In the genomic region with DNA sequence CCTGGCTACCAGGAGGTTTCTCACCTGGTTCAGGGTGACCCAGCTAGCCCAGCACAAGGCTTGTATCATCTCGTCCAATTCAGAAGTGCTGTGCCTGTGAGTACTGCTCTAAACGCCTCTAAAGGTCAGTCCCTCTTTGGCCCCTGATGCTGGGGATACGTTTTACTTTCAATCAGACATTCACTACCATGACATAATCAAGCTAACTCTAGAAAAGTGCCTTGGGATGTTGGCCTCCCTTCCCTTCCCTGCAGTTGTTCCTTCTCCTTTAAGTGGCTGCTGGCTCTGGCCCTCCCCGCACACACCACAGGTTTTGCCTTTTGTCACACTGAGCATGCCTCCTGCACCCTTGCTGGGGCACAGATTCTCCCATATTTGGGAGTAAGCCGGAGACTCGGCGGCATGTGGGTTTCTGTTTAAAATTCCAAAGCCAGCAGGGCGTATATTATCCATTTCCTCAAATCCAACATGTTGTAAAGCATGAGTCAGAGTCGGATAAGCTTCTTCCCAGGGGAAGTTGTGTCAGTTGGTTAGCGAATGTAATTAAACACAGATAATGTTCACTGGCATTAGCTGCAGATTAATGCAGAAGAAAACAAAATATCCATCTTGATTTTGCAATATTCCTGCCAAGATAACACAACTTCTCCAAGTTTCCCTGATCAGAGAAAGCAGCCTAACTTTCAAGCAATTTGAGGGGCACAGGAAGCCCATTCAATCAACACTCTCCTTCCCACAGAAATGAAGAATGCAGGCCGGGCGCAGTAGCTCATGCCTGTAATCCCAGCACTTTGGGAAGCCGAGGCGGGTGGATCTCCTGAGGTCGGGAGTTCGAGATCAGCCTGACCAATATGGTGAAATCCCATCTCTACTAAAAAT, we compare ENCODE assay signal across 1 cellular context.
TF ChIP-seq lines count a peak whose summit lies in the region.

No MANE protein-coding gene starts in this region.

TF ChIP-seq in IMR-90, 13 proteins besides CTCF, POLR2A, EP300 and RAD21 (continued from another document):
- TF ChIP-seq, protein P1, sequence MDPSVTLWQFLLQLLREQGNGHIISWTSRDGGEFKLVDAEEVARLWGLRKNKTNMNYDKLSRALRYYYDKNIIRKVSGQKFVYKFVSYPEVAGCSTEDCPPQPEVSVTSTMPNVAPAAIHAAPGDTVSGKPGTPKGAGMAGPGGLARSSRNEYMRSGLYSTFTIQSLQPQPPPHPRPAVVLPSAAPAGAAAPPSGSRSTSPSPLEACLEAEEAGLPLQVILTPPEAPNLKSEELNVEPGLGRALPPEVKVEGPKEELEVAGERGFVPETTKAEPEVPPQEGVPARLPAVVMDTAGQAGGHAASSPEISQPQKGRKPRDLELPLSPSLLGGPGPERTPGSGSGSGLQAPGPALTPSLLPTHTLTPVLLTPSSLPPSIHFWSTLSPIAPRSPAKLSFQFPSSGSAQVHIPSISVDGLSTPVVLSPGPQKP (IDR thresholded peaks at IDR 0.05; ENCODE audit: borderline replicate concordance, low read depth, low read length), result no peak
- TF ChIP-seq RFX5 (IDR thresholded peaks at IDR 0.05; ENCODE audit: low read depth, low read length), result no peak
- TF ChIP-seq MAZ (IDR thresholded peaks at IDR 0.05; ENCODE audit: borderline replicate concordance, low read depth, low read length), result peak; percentile 65; the same call in 1 of the 2 replicates
- TF ChIP-seq FOS (IDR thresholded peaks at IDR 0.05; ENCODE audit: low read depth, low read length), result peak; percentile 89
- TF ChIP-seq, protein P2, sequence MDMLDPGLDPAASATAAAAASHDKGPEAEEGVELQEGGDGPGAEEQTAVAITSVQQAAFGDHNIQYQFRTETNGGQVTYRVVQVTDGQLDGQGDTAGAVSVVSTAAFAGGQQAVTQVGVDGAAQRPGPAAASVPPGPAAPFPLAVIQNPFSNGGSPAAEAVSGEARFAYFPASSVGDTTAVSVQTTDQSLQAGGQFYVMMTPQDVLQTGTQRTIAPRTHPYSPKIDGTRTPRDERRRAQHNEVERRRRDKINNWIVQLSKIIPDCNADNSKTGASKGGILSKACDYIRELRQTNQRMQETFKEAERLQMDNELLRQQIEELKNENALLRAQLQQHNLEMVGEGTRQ (IDR thresholded peaks at IDR 0.05; ENCODE audit: low read depth, low read length), result no peak; the same call in 1 of the 2 replicates
